Comparison of ENCODE assay signal across 19 cellular contexts in genomic region chr14:104805941-104806624, GRCh38. TPM values are rescaled to one million over a fixed set of nuclear protein-coding genes. Genes with fewer than 3 reads are reported as not detected.
DNase-seq lines count a peak whose midpoint lies in the region; ATAC-seq and TF ChIP-seq lines count a peak whose summit lies in the region.
"Had no signal": no experiment of that assay in that cellular context is flagged by ENCODE, and none has a peak within 500 bp of the region (broad histone marks: within the 10 kb centered on the region; RNA-seq: fewer than 3 reads in every experiment).

No MANE protein-coding gene starts in this region.

- H3K36me3 Mint-ChIP-seq in neural crest cell (ENCODE audit: low read depth): peaks cover 2% of the 10 kb centered on the region

- peak overlapping the region; percentile 48 for H3K4me3 Mint-ChIP-seq in neural crest cell
- H3K4me3 Mint-ChIP-seq: activated CD4-positive, alpha-beta T cell treated with anti-CD3 and anti-CD28 coated beads, Interleukin-2, amount 10 ng/mL, durations not matched to agents 7 days and 5 days; H9 had no signal

- peaks cover 25% of the 10 kb centered on the region for H3K27me3 Mint-ChIP-seq in neural crest cell (ENCODE audit: low read depth)
- H3K27me3 Mint-ChIP-seq: activated CD4-positive, alpha-beta T cell treated with anti-CD3 and anti-CD28 coated beads, Interleukin-2, amount 10 ng/mL, durations not matched to agents 7 days and 5 days had no signal

- H3K36me3 ChIP-seq in BLaER1 treated with 17β-estradiol and CSF1 and Interleukin-3, amounts not matched to agents 10 nM and 100 nM: peaks cover 0 to 3% (median 0%) of the 10 kb centered on the region in 11 experiments; a peak in 2 of 22 replicates
- H3K36me3 ChIP-seq: adrenal gland, lower lobe of right lung, neutrophil, vagina had no signal

- 0 out of 22 replicates have a peak, but pooled peaks cover 0 to 7% (median 0%) of the 10 kb centered on the region in 11 experiments for H3K27me3 ChIP-seq in BLaER1 treated with 17β-estradiol and CSF1 and Interleukin-3, amounts not matched to agents 10 nM and 100 nM
- no peaks in the 10 kb centered on the region for H3K27me3 ChIP-seq in foreskin keratinocyte
- H3K27me3 ChIP-seq: adrenal gland, hepatocyte, vagina had no signal

- peaks cover 8% of the 10 kb centered on the region for H3K4me1 Mint-ChIP-seq in neural crest cell

- no peak for TF ChIP-seq CTCF in neural crest cell (conservative IDR thresholded peaks at IDR 0.05)
- TF ChIP-seq CTCF in foreskin keratinocyte (conservative IDR thresholded peaks at IDR 0.05): no peak

- H3K4me2 ChIP-seq in BLaER1 treated with 17β-estradiol and CSF1 and Interleukin-3, amounts not matched to agents 10 nM and 100 nM: peak overlapping the region; percentile 42 to 100 (median 84)
- H3K4me2 ChIP-seq: hepatocyte had no signal

- H3K9me3 Mint-ChIP-seq in neural crest cell: peaks cover 5% of the 10 kb centered on the region
- H3K9me3 Mint-ChIP-seq: activated CD4-positive, alpha-beta T cell treated with anti-CD3 and anti-CD28 coated beads, Interleukin-2, amount 10 ng/mL, durations not matched to agents 7 days and 5 days; activated T-helper 2 cell treated with anti-CD3 and anti-CD28 coated beads, Interferon-gamma antibody, Interleukin-2, Interleukin-4, amounts not matched to agents 10 μg/mL and 5 μg/mL and 100 μg/mL, durations not matched to agents 14 hours and 24 hours and 36 hours had no signal

- peaks cover 0 to 51% (median 38%) of the 10 kb centered on the region in 11 experiments; a peak in 19 of 22 replicates for H4K20me1 ChIP-seq in BLaER1 treated with 17β-estradiol and CSF1 and Interleukin-3, amounts not matched to agents 10 nM and 100 nM

- H3K9ac ChIP-seq in BLaER1 treated with 17β-estradiol and CSF1 and Interleukin-3, amounts not matched to agents 10 nM and 100 nM: peak overlapping the region in 5 of 11 experiments; percentile 4 to 44 (median 41); a peak in 6 of 22 replicates

- H3K9me3 ChIP-seq in BLaER1 treated with 17β-estradiol and CSF1 and Interleukin-3, amounts not matched to agents 10 nM and 100 nM (replicated peaks in 1 of 11): no peaks in the 10 kb centered on the region
- H3K9me3 ChIP-seq: adrenal gland, lower lobe of right lung, neutrophil, vagina had no signal

- peaks cover 51 to 60% (median 53%) of the 10 kb centered on the region in 10 experiments for H3K4me1 ChIP-seq in BLaER1 treated with 17β-estradiol and CSF1 and Interleukin-3, amounts not matched to agents 10 nM and 100 nM
- H3K4me1 ChIP-seq in foreskin keratinocyte: no peaks in the 10 kb centered on the region

- peak overlapping the region in 2 of 11 experiments; percentile 36 to 47; a peak in 4 of 22 replicates for H3K27ac ChIP-seq in BLaER1 treated with 17β-estradiol and CSF1 and Interleukin-3, amounts not matched to agents 10 nM and 100 nM
- H3K27ac ChIP-seq in foreskin keratinocyte: no peak overlapping the region
- H3K27ac ChIP-seq: adrenal gland, hepatocyte, lower lobe of right lung, neutrophil, vagina had no signal

- no peak overlapping the region for H3K27ac Mint-ChIP-seq in neural crest cell (ENCODE audit: unreplicated experiment)
- H3K27ac Mint-ChIP-seq: activated T-helper 2 cell treated with anti-CD3 and anti-CD28 coated beads, Interferon-gamma antibody, Interleukin-2, Interleukin-4, amounts not matched to agents 10 μg/mL and 5 μg/mL and 100 μg/mL, durations not matched to agents 14 hours and 24 hours and 36 hours; H9 had no signal

- ATAC-seq in foreskin keratinocyte (no peak), HG03095 (IDR thresholded peaks at IDR 0.05; ENCODE audit: unreplicated experiment) (no peak)

- no peak overlapping the region for H3K4me3 ChIP-seq in BLaER1 treated with 17β-estradiol and CSF1 and Interleukin-3, amounts not matched to agents 10 nM and 100 nM
- H3K4me3 ChIP-seq: adrenal gland, hepatocyte, lower lobe of right lung, vagina had no signal

- DNase-seq in DMS53 (lab: John Stamatoyannopoulos, UW): peak; percentile 23
- DNase-seq in DMS53 treated with DMSO at 0.1 percent for 48 hours (lab: John Stamatoyannopoulos, UW; ENCODE audit: unreplicated experiment): no peak
- DNase-seq in RPMI7951 (ENCODE audit: low read depth): peak; percentile 20
- no peak for DNase-seq in neural crest cell (ENCODE audit: low read depth, low spot score)
- DNase-seq in NCI-H1092 (lab: John Stamatoyannopoulos, UW): no peak
- no peak for DNase-seq in foreskin keratinocyte
- DNase-seq: activated CD4-positive, alpha-beta T cell treated with anti-CD3 and anti-CD28 coated beads, Interleukin-2, amount 10 ng/mL, durations not matched to agents 7 days and 5 days; DMS153; H9; NCI-H524; retina had no signal

RNA-seq across cellular contexts. Expression of gene ZBTB42, which starts 5.2 kb away (rescaled TPM):
- total RNA-seq in RPMI7951 (2014; rRNA removed; shearing (Covaris generic)): 0.84 and 0.88 TPM in 2 replicates
- total RNA-seq in neural crest cell (2.2 and 2.7 TPM in 2 replicates), foreskin keratinocyte (2.3 TPM in 2 replicates)
- 1.8 and 1.9 TPM in 2 replicates for polyA plus RNA-seq in foreskin keratinocyte

RNA-seq across cellular contexts. Expression of gene AKT1, which starts 10.5 kb away (rescaled TPM):
- total RNA-seq in RPMI7951 (2014; rRNA removed; shearing (Covaris generic)): 78.0 and 81.5 TPM in 2 replicates
- total RNA-seq in neural crest cell (179 and 191 TPM in 2 replicates), foreskin keratinocyte (147 and 156 TPM in 2 replicates)
- polyA plus RNA-seq in foreskin keratinocyte: 113 and 123 TPM in 2 replicates

RNA-seq across cellular contexts. Expression of gene SIVA1, which starts 53.1 kb away (rescaled TPM):
- 196 and 335 TPM in 2 replicates for total RNA-seq in RPMI7951 (2014; rRNA removed; shearing (Covaris generic))
- total RNA-seq in neural crest cell (109 and 121 TPM in 2 replicates), foreskin keratinocyte (110 and 114 TPM in 2 replicates)
- 182 and 190 TPM in 2 replicates for polyA plus RNA-seq in foreskin keratinocyte

RNA-seq across cellular contexts. Expression of gene CEP170B, which starts 59.0 kb away (rescaled TPM):
- 3.8 and 5.9 TPM in 2 replicates for total RNA-seq in RPMI7951 (2014; rRNA removed; shearing (Covaris generic))
- total RNA-seq in neural crest cell: 14.0 and 14.4 TPM in 2 replicates
- total RNA-seq in foreskin keratinocyte: 35.1 and 37.3 TPM in 2 replicates
- 16.9 and 17.0 TPM in 2 replicates for polyA plus RNA-seq in foreskin keratinocyte

Comparison
In these comparisons a context has a peak if more than half of its experiments do, and no peak if none do; other contexts are left out.
1. DNase-seq: peak in DMS53 (single experiment) and RPMI7951 (single experiment); none in DMS53 treated with DMSO at 0.1 percent for 48 hours (single experiment), neural crest cell (single experiment), NCI-H1092 (single experiment) and foreskin keratinocyte (0 of 2).